1 cellular context compared by ENCODE assay signal in genomic region chr12:54000774-54001114, GRCh38.
TF ChIP-seq lines count a peak whose summit lies in the region.

No MANE protein-coding gene starts in this region.

TF ChIP-seq in K562, 482 proteins besides CTCF, POLR2A, EP300 and RAD21:
- TF ChIP-seq RBM39 (optimal IDR thresholded peaks at IDR 0.05; ENCODE audit: low read depth, low read length) (no peak), PHF8 (IDR thresholded peaks at IDR 0.05; ENCODE audit: borderline replicate concordance, low read length) (no peak), ZC3H4 (CRISPR knock-in tag; IDR thresholded peaks at IDR 0.05; ENCODE audit: borderline replicate concordance) (0 out of 2 replicates have a peak, but pooled peaks have one; percentile 33), ZNF740 (CRISPR knock-in tag; IDR thresholded peaks at IDR 0.05) (no peak), ZNF740 (tag; IDR thresholded peaks at IDR 0.05) (0 out of 4 replicates have a peak, but pooled peaks of 1 of the 2 experiments have one; percentile 0)
TF ChIP-seq in K562: peak in this region for 2.
